ENCODE assay signal across 25 cellular contexts in the genomic region with DNA sequence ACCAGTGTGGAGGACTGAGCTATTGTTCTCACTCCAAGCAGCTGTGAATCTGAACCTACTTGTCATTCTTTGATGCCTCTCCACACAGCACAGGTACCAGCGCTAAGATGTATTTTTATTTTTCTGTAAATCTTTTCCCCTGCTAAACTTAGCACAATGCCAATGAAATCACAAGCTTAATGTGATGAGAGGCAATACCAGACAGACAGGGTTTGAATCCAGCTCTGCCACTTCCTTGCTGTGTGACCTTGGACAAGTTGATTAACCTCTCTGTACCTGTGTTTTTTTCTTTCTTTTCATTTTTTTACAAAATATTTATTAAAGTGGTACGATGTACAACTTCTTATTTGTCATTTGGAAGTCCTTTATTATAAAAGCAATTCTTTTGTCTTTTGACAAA.
DNase-seq lines count a peak whose midpoint lies in the region; ATAC-seq, FAIRE-seq and TF ChIP-seq lines count a peak whose summit lies in the region.
"Had no signal": no experiment of that assay in that cellular context is flagged by ENCODE, and none has a peak within 500 bp of the region (broad histone marks: within the 10 kb centered on the region; RNA-seq: fewer than 3 reads in every experiment).

No MANE protein-coding gene starts in this region.

- no peak overlapping the region for H3K27ac ChIP-seq in GM23338 (ENCODE audit: low read depth)
- H3K27ac ChIP-seq in IMR-90 (ENCODE audit: insufficient read depth, low read length) = no peak overlapping the region
- no peak overlapping the region for H3K27ac ChIP-seq in H1 (ENCODE audit: low read depth, low read length)
- H3K27ac ChIP-seq: BLaER1 had no signal

- H3K4me1 Mint-ChIP-seq in GM23338 = peaks cover 15% of the 10 kb centered on the region
- H3K4me1 Mint-ChIP-seq: CD14-positive monocyte; CD4-positive, alpha-beta memory T cell; CD4-positive, CD25-positive, alpha-beta regulatory T cell; CD8-positive, alpha-beta memory T cell had no signal

- H2BK15ac ChIP-seq in IMR-90 (ENCODE audit: low read depth, low read length) (no peak overlapping the region), H1 (ENCODE audit: low read length) (no peak overlapping the region)

- H3F3A ChIP-seq in GM23338 (replicated peaks; ENCODE audit: low read depth) = no peaks in the 10 kb centered on the region

- H3K23me2 ChIP-seq in H1 (ENCODE audit: low read depth, low read length) = no peaks in the 10 kb centered on the region

- no peak overlapping the region for H4K5ac ChIP-seq in IMR-90 (ENCODE audit: low read depth, low read length)
- no peak overlapping the region for H4K5ac ChIP-seq in H1 (ENCODE audit: insufficient read length, low read depth, low read length)

- H3K4me1 ChIP-seq in GM23338 (ENCODE audit: insufficient read depth) = peaks cover 4% of the 10 kb centered on the region; the same call in 1 of the 2 replicates
- H3K4me1 ChIP-seq in IMR-90 (ENCODE audit: control insufficient read depth, insufficient read depth, low read length) = no peaks in the 10 kb centered on the region
- peaks cover 3 to 10% (median 7%) of the 10 kb centered on the region in 4 experiments; a peak in 6 of 7 replicates for H3K4me1 ChIP-seq in H1 (replicated peaks in 1 of 4; ENCODE audit: control insufficient read depth in 3 of 4, insufficient read depth in 4 of 4, low read length in 3 of 4)
- H3K4me1 ChIP-seq: BE2C had no signal

- H3K14ac ChIP-seq in IMR-90 (replicated peaks; ENCODE audit: low read depth, low read length) (no peak overlapping the region), H1 (ENCODE audit: insufficient read length) (no peak overlapping the region)

- H4K20me1 ChIP-seq in GM23338 (replicated peaks; ENCODE audit: insufficient read depth) (no peaks in the 10 kb centered on the region), IMR-90 (ENCODE audit: insufficient read depth, low read length) (no peaks in the 10 kb centered on the region), H1 (replicated peaks in 1 of 2; ENCODE audit: control insufficient read depth in 1 of 2, insufficient read depth in 2 of 2, low read length in 2 of 2) (no peaks in the 10 kb centered on the region)
- H4K20me1 ChIP-seq: BLaER1 had no signal

- H2AK5ac ChIP-seq in IMR-90 (ENCODE audit: low read depth, low read length) (no peak overlapping the region), H1 (ENCODE audit: low read depth, low read length) (no peak overlapping the region)

- no CpG with 5 or more reads among the region's 2 CpGs for WGBS in IMR-90 (ENCODE audit: extremely low coverage in 2 of 2, insufficient read length in 1 of 2), 2 experiments
- 98% methylated on average over 2 of the region's 2 CpGs; no CpG with 5 or more reads in 1 of the 2 experiments for WGBS in H1 (ENCODE audit: extremely low coverage in 1 of 2, insufficient coverage in 1 of 2, insufficient read length in 1 of 2, insufficient replicate concordance in 2 of 2, low coverage in 1 of 2, low lambda C conversion rate in 2 of 2, missing lambda C conversion rate in 1 of 2), 2 experiments

- H3K27me3 Mint-ChIP-seq in GM23338 (ENCODE audit: insufficient read depth, low read depth, poor library complexity) = no peaks in the 10 kb centered on the region
- H3K27me3 Mint-ChIP-seq: CD4-positive, alpha-beta memory T cell; CD4-positive, CD25-positive, alpha-beta regulatory T cell; CD8-positive, alpha-beta memory T cell had no signal

- no peak overlapping the region for H4K91ac ChIP-seq in IMR-90 (ENCODE audit: insufficient read depth, low read depth, low read length)
- no peak overlapping the region for H4K91ac ChIP-seq in H1 (replicated peaks; ENCODE audit: insufficient read length, low read length)

- H3K23ac ChIP-seq in IMR-90 (ENCODE audit: low read depth, low read length) (no peak overlapping the region), H1 (ENCODE audit: insufficient read length) (no peak overlapping the region)

- no peaks in the 10 kb centered on the region for H3K36me3 ChIP-seq in GM23338 (ENCODE audit: insufficient read depth)
- no peaks in the 10 kb centered on the region for H3K36me3 ChIP-seq in IMR-90 (ENCODE audit: control insufficient read depth, insufficient read depth, low read length)
- H3K36me3 ChIP-seq in H1 (ENCODE audit: control insufficient read depth in 2 of 4, insufficient read depth in 4 of 4, low read length in 3 of 4) = no peaks in the 10 kb centered on the region
- H3K36me3 ChIP-seq: BE2C, BLaER1 had no signal

- TF ChIP-seq POLR2A in IMR-90 (IDR thresholded peaks at IDR 0.05; ENCODE audit: low read depth, low read length) = no peak
- no peak for TF ChIP-seq POLR2A in H1 (IDR thresholded peaks at IDR 0.05; ENCODE audit: control extremely low read depth in 1 of 2, low read depth in 2 of 2, low read length in 2 of 2)

- BruUV-seq in IMR-90 (replicated peaks; lab: Mats Ljungman, UMichigan) = no TSS peak

- no peak for FAIRE-seq in H1 (lab: Jason Lieb, UNC)
- FAIRE-seq: GM12878, GM12892, GM18507 had no signal

- dilution Hi-C loops in IMR-90 (cut with HindIII; ENCODE audit: low sequenced_read_pairs, unreplicated experiment) = no loop called here

- DNase-seq in GM23338 (ENCODE audit: low spot score) (no peak), IMR-90 (no peak), H1 (ENCODE audit: low read depth in 1 of 2, low spot score in 2 of 2) (no peak), UCSD-AML1 (lab: John Stamatoyannopoulos, UW; ENCODE audit: unreplicated experiment) (no peak)
- DNase-seq: 8988T; ACHN; BE2C; C1 segment of cervical spinal cord; CD4-positive, alpha-beta memory T cell; CD4-positive, CD25-positive, alpha-beta regulatory T cell; CD8-positive, alpha-beta memory T cell; COR-L47; DMS 273 treated with DMSO at 0.1 percent for 48 hours; DMS153; DMS53; DMS79; DND-41; EL; GDM1 had no signal

- no peak overlapping the region for H2BK120ac ChIP-seq in IMR-90 (ENCODE audit: low read depth, low read length)
- no peak overlapping the region for H2BK120ac ChIP-seq in H1 (replicated peaks; ENCODE audit: low read depth, low read length)

- H3K9me3 ChIP-seq in IMR-90 (ENCODE audit: control insufficient read depth, insufficient read depth, low read length) (peaks cover 4% of the 10 kb centered on the region), H1 (ENCODE audit: insufficient read depth in 2 of 2, low read depth in 1 of 2, low read length in 1 of 2) (peaks cover 7 to 8% of the 10 kb centered on the region in 2 experiments; a peak in 3 of 4 replicates)
- H3K9me3 ChIP-seq: BE2C, BLaER1 had no signal

- no peak for ATAC-seq in GM23338
- ATAC-seq in IMR-90 (ENCODE audit: low read depth) = no peak
- no peak for ATAC-seq in HG03159 (IDR thresholded peaks at IDR 0.05; ENCODE audit: unreplicated experiment)
- ATAC-seq: GM12878 had no signal

- no peaks in the 10 kb centered on the region for H3K27me3 ChIP-seq in GM23338 (ENCODE audit: insufficient read depth)
- no peaks in the 10 kb centered on the region for H3K27me3 ChIP-seq in IMR-90 (ENCODE audit: control insufficient read depth, insufficient read depth, low read length)
- no peaks in the 10 kb centered on the region; a peak in 1 of 7 replicates for H3K27me3 ChIP-seq in H1 (replicated peaks in 1 of 4; ENCODE audit: control insufficient read depth in 3 of 4, extremely low read depth in 1 of 4, insufficient read depth in 3 of 4, low read length in 3 of 4)
- H3K27me3 ChIP-seq: BE2C, BLaER1 had no signal

- no peak for TF ChIP-seq EP300 in H1 (IDR thresholded peaks at IDR 0.05; ENCODE audit: borderline replicate concordance in 1 of 2, low read depth in 2 of 2, low read length in 2 of 2)

- H2BK12ac ChIP-seq in H1 (ENCODE audit: low read depth, low read length) = no peak overlapping the region

- no peaks in the 10 kb centered on the region; the same call in 1 of the 2 replicates for H3K9me2 ChIP-seq in GM23338 (ENCODE audit: insufficient read depth)

- peak overlapping the region; percentile 34 for H3K4me2 ChIP-seq in GM23338
- no peak overlapping the region for H3K4me2 ChIP-seq in IMR-90 (ENCODE audit: low read depth, low read length)
- H3K4me2 ChIP-seq in H1 (ENCODE audit: insufficient read depth in 1 of 2, low read depth in 2 of 2, low read length in 2 of 2) = peak overlapping the region in 1 of 2 experiments; percentile 13; a peak in 1 of 4 replicates
- H3K4me2 ChIP-seq: BLaER1 had no signal

- H3K36me3 Mint-ChIP-seq in GM23338 (ENCODE audit: low read depth) = peaks cover 12% of the 10 kb centered on the region; the same call in 2 of the 3 replicates
- H3K36me3 Mint-ChIP-seq: CD14-positive monocyte; CD4-positive, alpha-beta memory T cell; CD4-positive, CD25-positive, alpha-beta regulatory T cell; CD8-positive, alpha-beta memory T cell had no signal

- H3K4me3 Mint-ChIP-seq in GM23338 = no peak overlapping the region
- H3K4me3 Mint-ChIP-seq: CD14-positive monocyte; CD4-positive, alpha-beta memory T cell; CD4-positive, CD25-positive, alpha-beta regulatory T cell; CD8-positive, alpha-beta memory T cell had no signal

- no peak for TF ChIP-seq RAD21 in IMR-90 (IDR thresholded peaks at IDR 0.05; ENCODE audit: low read length)
- no peak for TF ChIP-seq RAD21 in H1 (IDR thresholded peaks at IDR 0.05 in 1 of 2, conservative IDR thresholded peaks at IDR 0.05 in 1 of 2; ENCODE audit: low read depth in 2 of 2, low read length in 2 of 2)

- H3K9me3 Mint-ChIP-seq in GM23338 = peaks cover 29% of the 10 kb centered on the region

- H3K4ac ChIP-seq in IMR-90 (ENCODE audit: low read depth, low read length) (no peak overlapping the region), H1 (replicated peaks; ENCODE audit: insufficient read length, low read depth, low read length) (no peak overlapping the region)

- no peak overlapping the region for H3K4me3 ChIP-seq in GM23338
- H3K4me3 ChIP-seq in IMR-90 (ENCODE audit: insufficient read depth, low read depth, low read length) = no peak overlapping the region
- H3K4me3 ChIP-seq in H1 (ENCODE audit: extremely low read depth in 1 of 4, insufficient read depth in 2 of 4, low read depth in 3 of 4, low read length in 4 of 4) = no peak overlapping the region
- H3K4me3 ChIP-seq: BLaER1, GM12878 had no signal

- in situ Hi-C loops in IMR-90 (cut with MboI; ENCODE audit: low sequenced_read_pairs) = no loop called here

- H3K18ac ChIP-seq in IMR-90 (ENCODE audit: low read depth, low read length) (no peak overlapping the region), H1 (ENCODE audit: extremely low read depth, low read length) (no peak overlapping the region)

- TF ChIP-seq CTCF in GM23338 (conservative IDR thresholded peaks at IDR 0.05; ENCODE audit: low read depth in 2 of 2) (no peak), IMR-90 (conservative IDR thresholded peaks at IDR 0.05; ENCODE audit: low read depth, low read length) (no peak), H1 (IDR thresholded peaks at IDR 0.05; ENCODE audit: control extremely low read depth in 1 of 3, insufficient read depth in 1 of 3, low read depth in 1 of 3, low read length in 3 of 3) (no peak)

- H4K8ac ChIP-seq in IMR-90 (ENCODE audit: low read depth in 2 of 2, low read length in 2 of 2) (no peak overlapping the region), H1 (ENCODE audit: extremely low read depth, insufficient read depth, low read length) (no peak overlapping the region)

- intact Hi-C loops in IMR-90 (cut with micrococcal nuclease) = no loop called here

- H2BK20ac ChIP-seq in IMR-90 (ENCODE audit: low read depth, low read length) (no peak overlapping the region), H1 (ENCODE audit: low read length) (no peak overlapping the region)

- CTCF ChIA-PET in IMR-90 (lab: Yijun Ruan, JAX) = interaction anchor here (1.0 kb wide), 1 partner anchor 63 kb away, joined by 3 read pairs; no protein-coding TSS in a partner anchor
- CTCF ChIA-PET in H1 (lab: Charles Lee; ENCODE audit: partially characterized antibody) = no interaction called here

- peak overlapping the region; percentile 74 for H2AK9ac ChIP-seq in IMR-90 (replicated peaks; ENCODE audit: low read depth, low read length, poor library complexity)

- H3K79me1 ChIP-seq in IMR-90 (ENCODE audit: low read depth in 1 of 2, low read length in 2 of 2) (no peaks in the 10 kb centered on the region), H1 (ENCODE audit: low read depth, low read length) (no peaks in the 10 kb centered on the region)

- H3K27ac Mint-ChIP-seq in GM23338 = no peak overlapping the region
- H3K27ac Mint-ChIP-seq: CD14-positive monocyte; CD4-positive, alpha-beta memory T cell; CD4-positive, CD25-positive, alpha-beta regulatory T cell; CD8-positive, alpha-beta memory T cell had no signal

- H3K9ac ChIP-seq in IMR-90 (ENCODE audit: low read depth, low read length) (no peak overlapping the region), H1 (replicated peaks in 1 of 4; ENCODE audit: extremely low read depth in 1 of 4, low read depth in 3 of 4, low read length in 3 of 4) (no peak overlapping the region)
- H3K9ac ChIP-seq: BLaER1 had no signal

- POLR2A ChIA-PET in IMR-90 (lab: Charles Lee; ENCODE audit: unreplicated experiment) (no interaction called here), H1 (lab: Charles Lee; ENCODE audit: partially characterized antibody) (no interaction called here)

- H2BK5ac ChIP-seq in IMR-90 (ENCODE audit: low read depth, low read length, poor library complexity, severe bottlenecking) = no peak overlapping the region
- no peak overlapping the region for H2BK5ac ChIP-seq in H1 (ENCODE audit: low read depth, low read length)

- H3K79me2 ChIP-seq in GM23338 (replicated peaks; ENCODE audit: insufficient read depth) = no peaks in the 10 kb centered on the region
- H3K79me2 ChIP-seq in H1 (ENCODE audit: control insufficient read depth in 1 of 2, insufficient read depth in 2 of 2, low read length in 2 of 2) = no peaks in the 10 kb centered on the region

- H2AFZ ChIP-seq in GM23338 (no peak overlapping the region), IMR-90 (replicated peaks; ENCODE audit: low read length, poor library complexity) (no peak overlapping the region), H1 (ENCODE audit: low read length) (no peak overlapping the region)

- H3K9me1 ChIP-seq in IMR-90 (ENCODE audit: insufficient read depth, low read length) = no peaks in the 10 kb centered on the region

- H3K56ac ChIP-seq in IMR-90 (ENCODE audit: extremely low read depth, insufficient read depth, low read length) (no peak overlapping the region), H1 (replicated peaks; ENCODE audit: insufficient read length, low read depth, low read length) (no peak overlapping the region)
